In the genomic region with DNA sequence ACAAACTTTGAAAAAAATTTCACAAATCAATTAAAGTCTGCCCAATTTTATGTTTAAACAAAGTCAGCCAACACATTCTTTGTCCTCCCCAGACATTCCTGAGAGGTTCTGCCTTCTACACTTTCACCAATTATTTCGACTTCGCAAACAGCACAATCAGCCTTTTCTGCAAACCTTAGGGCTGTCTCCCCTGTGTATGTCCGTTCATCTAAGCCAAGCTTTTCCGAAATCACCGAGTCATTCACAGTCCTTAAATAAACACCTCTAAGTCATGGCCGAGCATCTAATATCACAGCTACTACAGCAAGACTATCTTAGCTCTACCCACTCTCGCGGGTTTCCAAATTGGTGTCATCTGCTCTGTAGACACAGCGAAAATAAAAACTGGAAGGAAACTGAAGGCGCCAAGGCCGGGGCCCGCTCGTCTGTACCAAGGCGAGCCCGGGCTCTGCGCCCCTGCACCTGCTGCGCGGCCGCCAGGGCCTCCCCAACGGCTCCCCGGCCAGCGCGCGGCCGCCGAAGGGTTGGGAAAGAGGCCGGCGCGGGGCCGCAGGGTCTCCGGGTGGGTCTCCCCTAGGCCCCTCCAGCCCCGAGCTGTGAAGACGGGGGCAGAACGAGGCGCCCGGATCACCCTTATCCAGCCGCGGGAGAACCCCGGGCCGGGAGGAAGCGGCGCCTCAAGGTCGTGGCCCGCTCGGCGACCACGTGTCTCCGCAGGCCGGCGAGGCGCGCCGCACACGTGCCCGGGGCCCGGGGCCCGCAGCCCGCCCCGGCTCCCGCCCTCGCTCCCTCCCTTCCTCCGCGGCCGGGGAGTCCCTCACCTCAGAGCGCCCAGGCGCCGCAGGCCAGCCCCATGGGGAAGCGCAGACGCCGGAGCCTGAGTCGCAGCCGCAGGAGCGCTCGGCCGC, we compare ENCODE assay signal across 8 cellular contexts. TPM values are rescaled to one million over a fixed set of nuclear protein-coding genes. Genes with fewer than 3 reads are reported as not detected.
DNase-seq lines count a peak whose midpoint lies in the region; ATAC-seq and TF ChIP-seq lines count a peak whose summit lies in the region.

No MANE protein-coding gene starts in this region.

- DNase-seq in NCI-H510A treated with DMSO at 0.1 percent for 48 hours (lab: John Stamatoyannopoulos, UW): peak; percentile 28
- DNase-seq in NCI-H510A (lab: John Stamatoyannopoulos, UW): no peak
- peak; percentile 64 for DNase-seq in GM23338 (ENCODE audit: low spot score)
- no peak for DNase-seq in WERI-Rb-1
- DNase-seq in erythroblast (lab: John Stamatoyannopoulos, UW): peak; percentile 83 to 85

- peak overlapping the region; percentile 63 for H3K4me2 ChIP-seq in GM23338

- H3K9me3 ChIP-seq in KOPT-K1 (ENCODE audit: insufficient read depth, low read length, poor library complexity, severe bottlenecking) (peaks cover 4% of the 10 kb centered on the region), WERI-Rb-1 (ENCODE audit: severe bottlenecking) (no peaks in the 10 kb centered on the region), muscle layer of duodenum (ENCODE audit: control insufficient read depth in 1 of 2, low read length in 2 of 2) (no peaks in the 10 kb centered on the region), thymus (ENCODE audit: control insufficient read depth) (no peaks in the 10 kb centered on the region)

- H3K27ac ChIP-seq in GM23338 (ENCODE audit: low read depth) (no peak overlapping the region), KOPT-K1 (ENCODE audit: low read depth, low read length, poor library complexity, severe bottlenecking) (peak overlapping the region; percentile 74), WERI-Rb-1 (peak overlapping the region; percentile 97), muscle layer of duodenum (ENCODE audit: low read length) (peak overlapping the region; percentile 82), thymus (ENCODE audit: low read depth) (peak overlapping the region; percentile 98)

- TF ChIP-seq POLR2A in erythroblast (IDR thresholded peaks at IDR 0.05; ENCODE audit: low read length): no peak

- H3K36me3 ChIP-seq in GM23338 (ENCODE audit: insufficient read depth) (peaks cover 5% of the 10 kb centered on the region; the same call in 1 of the 2 replicates), KOPT-K1 (ENCODE audit: insufficient read depth, low read length) (peaks cover 39% of the 10 kb centered on the region), WERI-Rb-1 (peaks cover 45% of the 10 kb centered on the region), muscle layer of duodenum (ENCODE audit: control insufficient read depth in 1 of 2, insufficient read depth in 2 of 2, low read length in 2 of 2) (peaks cover 22 to 23% of the 10 kb centered on the region in 2 donors), thymus (ENCODE audit: control insufficient read depth, insufficient read depth) (peaks cover 18% of the 10 kb centered on the region)

- H3K27ac Mint-ChIP-seq in GM23338: peak overlapping the region; percentile 74

- H3F3A ChIP-seq in GM23338 (replicated peaks; ENCODE audit: low read depth): no peaks in the 10 kb centered on the region

- H3K4me1 Mint-ChIP-seq in GM23338: peaks cover 14% of the 10 kb centered on the region

- H3K9me3 Mint-ChIP-seq in GM23338: no peaks in the 10 kb centered on the region; the same call in 2 of the 3 replicates

- H3K4me3 ChIP-seq in GM23338 (peak overlapping the region; percentile 41), WERI-Rb-1 (ENCODE audit: low read depth, low read length) (peak overlapping the region; percentile 52), muscle layer of duodenum (ENCODE audit: low read depth in 1 of 2, low read length in 2 of 2) (peak overlapping the region; percentile 66 to 71), thymus (ENCODE audit: low read length) (peak overlapping the region; percentile 80)

- H3K27me3 ChIP-seq in GM23338 (ENCODE audit: insufficient read depth) (peaks cover 25% of the 10 kb centered on the region), WERI-Rb-1 (ENCODE audit: insufficient read depth, low read depth, severe bottlenecking) (no peaks in the 10 kb centered on the region), muscle layer of duodenum (ENCODE audit: low read depth, low read length) (no peaks in the 10 kb centered on the region), thymus (ENCODE audit: control insufficient read depth, insufficient read depth) (no peaks in the 10 kb centered on the region)

- TF ChIP-seq CTCF in GM23338 (conservative IDR thresholded peaks at IDR 0.05; ENCODE audit: low read depth in 2 of 2) (no peak), WERI-Rb-1 (IDR thresholded peaks at IDR 0.05; ENCODE audit: low read depth, low read length) (no peak)

- H3K4me1 ChIP-seq in GM23338 (ENCODE audit: insufficient read depth) (peaks cover 5% of the 10 kb centered on the region), muscle layer of duodenum (ENCODE audit: control insufficient read depth in 1 of 2, insufficient read depth in 2 of 2, low read length in 2 of 2) (peaks cover 2 to 15% of the 10 kb centered on the region in 2 donors), thymus (ENCODE audit: control insufficient read depth, insufficient read depth, low read length) (peaks cover 6% of the 10 kb centered on the region)

- peaks cover 33% of the 10 kb centered on the region for H3K36me3 Mint-ChIP-seq in GM23338 (ENCODE audit: low read depth)

- peak; percentile 63 for ATAC-seq in GM23338

- H3K27me3 Mint-ChIP-seq in GM23338 (ENCODE audit: insufficient read depth, low read depth, poor library complexity): peaks cover 18% of the 10 kb centered on the region

- peak overlapping the region; percentile 26; the same call in 1 of the 2 replicates for H2AFZ ChIP-seq in GM23338

- no peaks in the 10 kb centered on the region for H3K9me2 ChIP-seq in GM23338 (ENCODE audit: insufficient read depth)

- peaks cover 28% of the 10 kb centered on the region for H3K79me2 ChIP-seq in GM23338 (replicated peaks; ENCODE audit: insufficient read depth)

- H4K20me1 ChIP-seq in GM23338 (replicated peaks; ENCODE audit: insufficient read depth): 0 out of 2 replicates have a peak, but pooled peaks cover 11% of the 10 kb centered on the region

- peak overlapping the region; percentile 91 for H3K4me3 Mint-ChIP-seq in GM23338

- WGBS in thymus: 2% methylated on average over 75 of the region's 75 CpGs

TF ChIP-seq in GM23338, 12 proteins besides CTCF, POLR2A, EP300 and RAD21 (continues in another document):
- TF ChIP-seq EZH2 (IDR thresholded peaks at IDR 0.05; ENCODE audit: low read depth, unreplicated experiment): no peak
- TF ChIP-seq, protein P1, sequence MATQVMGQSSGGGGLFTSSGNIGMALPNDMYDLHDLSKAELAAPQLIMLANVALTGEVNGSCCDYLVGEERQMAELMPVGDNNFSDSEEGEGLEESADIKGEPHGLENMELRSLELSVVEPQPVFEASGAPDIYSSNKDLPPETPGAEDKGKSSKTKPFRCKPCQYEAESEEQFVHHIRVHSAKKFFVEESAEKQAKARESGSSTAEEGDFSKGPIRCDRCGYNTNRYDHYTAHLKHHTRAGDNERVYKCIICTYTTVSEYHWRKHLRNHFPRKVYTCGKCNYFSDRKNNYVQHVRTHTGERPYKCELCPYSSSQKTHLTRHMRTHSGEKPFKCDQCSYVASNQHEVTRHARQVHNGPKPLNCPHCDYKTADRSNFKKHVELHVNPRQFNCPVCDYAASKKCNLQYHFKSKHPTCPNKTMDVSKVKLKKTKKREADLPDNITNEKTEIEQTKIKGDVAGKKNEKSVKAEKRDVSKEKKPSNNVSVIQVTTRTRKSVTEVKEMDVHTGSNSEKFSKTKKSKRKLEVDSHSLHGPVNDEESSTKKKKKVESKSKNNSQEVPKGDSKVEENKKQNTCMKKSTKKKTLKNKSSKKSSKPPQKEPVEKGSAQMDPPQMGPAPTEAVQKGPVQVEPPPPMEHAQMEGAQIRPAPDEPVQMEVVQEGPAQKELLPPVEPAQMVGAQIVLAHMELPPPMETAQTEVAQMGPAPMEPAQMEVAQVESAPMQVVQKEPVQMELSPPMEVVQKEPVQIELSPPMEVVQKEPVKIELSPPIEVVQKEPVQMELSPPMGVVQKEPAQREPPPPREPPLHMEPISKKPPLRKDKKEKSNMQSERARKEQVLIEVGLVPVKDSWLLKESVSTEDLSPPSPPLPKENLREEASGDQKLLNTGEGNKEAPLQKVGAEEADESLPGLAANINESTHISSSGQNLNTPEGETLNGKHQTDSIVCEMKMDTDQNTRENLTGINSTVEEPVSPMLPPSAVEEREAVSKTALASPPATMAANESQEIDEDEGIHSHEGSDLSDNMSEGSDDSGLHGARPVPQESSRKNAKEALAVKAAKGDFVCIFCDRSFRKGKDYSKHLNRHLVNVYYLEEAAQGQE (IDR thresholded peaks at IDR 0.05; ENCODE audit: unreplicated experiment): no peak
- no peak for TF ChIP-seq STAT1 (IDR thresholded peaks at IDR 0.05; ENCODE audit: unreplicated experiment)

RNA-seq across cellular contexts. Expression of gene ODC1, which starts 0.6 kb away (rescaled TPM):
- 70.3 and 85.5 TPM in 2 replicates for total RNA-seq in GM23338 (2014; rRNA removed; shearing (Covaris generic))
- polyA plus RNA-seq in GM23338 (2016; fragmentation: Nextera tagmentation; extraction: Ambion mirVana) (23.3 and 24.2 TPM in 2 replicates), thymus (49.6 TPM)

Comparison
In these comparisons a context has a peak if more than half of its experiments do, and no peak if none do; other contexts are left out.
1. DNase-seq: peak in NCI-H510A treated with DMSO at 0.1 percent for 48 hours (single experiment), GM23338 (single experiment) and erythroblast (2 of 2); none in NCI-H510A (single experiment) and WERI-Rb-1 (single experiment).
2. Peak in every context shown above with its lines, with median percentiles within 50 percentile points of each other: H3K4me3 ChIP-seq.